In genomic region chr14:55568618-55569017, GRCh38 we compare ENCODE assay signal across 19 cellular contexts.
"Had no signal": no experiment of that assay in that cellular context is flagged by ENCODE, and none has a peak within 500 bp of the region (broad histone marks: within the 10 kb centered on the region; RNA-seq: fewer than 3 reads in every experiment).

No MANE protein-coding gene starts in this region.

- H3K4me3 ChIP-seq: esophagus muscularis mucosa, gastroesophageal sphincter, sigmoid colon, skin epidermis, stomach, thoracic aorta had no signal

- H3K27me3 Mint-ChIP-seq: stimulated activated naive B cell treated with anti-CD40 and anti-IgM and Interleukin-4, amounts not matched to agents 10 μg/mL and 1 μg/mL and 100 μg/mL, for 72 hours had no signal

- H3K27ac ChIP-seq: epithelial cell of prostate, esophagus muscularis mucosa, gastroesophageal sphincter, sigmoid colon, skin epidermis, stomach, thoracic aorta had no signal

- H3K27ac Mint-ChIP-seq: naive thymus-derived CD8-positive, alpha-beta T cell; stimulated activated naive B cell treated with anti-CD40 and anti-IgM and Interleukin-4, amounts not matched to agents 10 μg/mL and 1 μg/mL and 100 μg/mL, for 72 hours had no signal

- H3K9me3 Mint-ChIP-seq: naive thymus-derived CD8-positive, alpha-beta T cell; neural crest cell; stimulated activated naive B cell treated with anti-CD40 and anti-IgM and Interleukin-4, amounts not matched to agents 10 μg/mL and 1 μg/mL and 100 μg/mL, for 72 hours had no signal

- ATAC-seq: gastroesophageal sphincter; left cardiac atrium; naive thymus-derived CD8-positive, alpha-beta T cell; stimulated activated naive B cell treated with anti-CD40 and anti-IgM and Interleukin-4, amounts not matched to agents 10 μg/mL and 1 μg/mL and 100 μg/mL, for 72 hours had no signal

- FAIRE-seq: kidney had no signal

- H3K9me3 ChIP-seq: esophagus muscularis mucosa, gastroesophageal sphincter, sigmoid colon, stomach, thoracic aorta had no signal

- H3K4me1 Mint-ChIP-seq: neural crest cell had no signal

- DNase-seq: effector memory CD4-positive, alpha-beta T cell; glutamatergic neuron; kidney; left cardiac atrium; naive thymus-derived CD8-positive, alpha-beta T cell; posterior cingulate gyrus; sigmoid colon; stimulated activated CD4-positive, alpha-beta T cell treated with anti-CD3 and anti-CD28 coated beads, Interleukin-2, amount 100 ng/mL, for 24 hours; stimulated activated CD4-positive, alpha-beta T cell treated with anti-CD3 and anti-CD28 coated beads, Interleukin-4, amount 100 ng/mL, for 4 hours; stimulated activated naive B cell treated with anti-CD40 and anti-IgM and Interleukin-4, amounts not matched to agents 10 μg/mL and 1 μg/mL and 100 μg/mL, for 72 hours; stomach; substantia nigra; trophoblast cell had no signal

- H3K4me3 Mint-ChIP-seq: naive thymus-derived CD8-positive, alpha-beta T cell; neural crest cell; stimulated activated naive B cell treated with anti-CD40 and anti-IgM and Interleukin-4, amounts not matched to agents 10 μg/mL and 1 μg/mL and 100 μg/mL, for 72 hours had no signal

- H3K36me3 ChIP-seq: esophagus muscularis mucosa, gastroesophageal sphincter, sigmoid colon, stomach, thoracic aorta had no signal

- H3K36me3 Mint-ChIP-seq: naive thymus-derived CD8-positive, alpha-beta T cell had no signal

- H3K4me1 ChIP-seq: esophagus muscularis mucosa, gastroesophageal sphincter, sigmoid colon, stomach had no signal
